17 cellular contexts compared by ENCODE assay signal in genomic region chr2:188495990-188496431, GRCh38.
DNase-seq lines count a peak whose midpoint lies in the region; ATAC-seq, FAIRE-seq and TF ChIP-seq lines count a peak whose summit lies in the region.
"Had no signal": no experiment of that assay in that cellular context is flagged by ENCODE, and none has a peak within 500 bp of the region (broad histone marks: within the 10 kb centered on the region; RNA-seq: fewer than 3 reads in every experiment).

No MANE protein-coding gene starts in this region.

- no peak overlapping the region for H2AK5ac ChIP-seq in mesendoderm (ENCODE audit: low read length)

- H4K8ac ChIP-seq in mesendoderm (ENCODE audit: low read depth, low read length): no peak overlapping the region

- TF ChIP-seq EP300 in K562 (IDR thresholded peaks at IDR 0.05; ENCODE audit: low read length): no peak; the same call in 1 of the 2 replicates

- H3K4me3 Mint-ChIP-seq in endothelial cell (ENCODE audit: unreplicated experiment): no peak overlapping the region
- H3K4me3 Mint-ChIP-seq: effector memory CD8-positive, alpha-beta T cell; memory B cell had no signal

- TF ChIP-seq CTCF in K562 (IDR thresholded peaks at IDR 0.05 in 2 of 3, conservative IDR thresholded peaks at IDR 0.05 in 1 of 3; ENCODE audit: insufficient read depth in 2 of 3, low read depth in 1 of 3, low read length in 3 of 3) (no peak), endothelial cell (IDR thresholded peaks at IDR 0.05; ENCODE audit: unreplicated experiment) (no peak)

- H3K27ac ChIP-seq in K562 (ENCODE audit: extremely low read depth, low read depth, low read length) (no peak overlapping the region), mesendoderm (ENCODE audit: low read depth, low read length) (no peak overlapping the region)
- H3K27ac ChIP-seq: BLaER1 treated with 17β-estradiol and CSF1 and Interleukin-3, amounts not matched to agents 10 nM and 100 nM; parathyroid adenoma had no signal

- H3K27ac Mint-ChIP-seq in endothelial cell (ENCODE audit: unreplicated experiment): no peak overlapping the region
- H3K27ac Mint-ChIP-seq: effector memory CD8-positive, alpha-beta T cell; memory B cell had no signal

- TF ChIP-seq POLR2A in K562 (conservative IDR thresholded peaks at IDR 0.05): no peak

- H3K56ac ChIP-seq in mesendoderm (ENCODE audit: low read length): no peak overlapping the region

- no peak overlapping the region for H3K23ac ChIP-seq in mesendoderm (ENCODE audit: low read length)

- ATAC-seq in K562: no peak
- ATAC-seq: effector memory CD8-positive, alpha-beta T cell had no signal

- no peak overlapping the region for H4K5ac ChIP-seq in mesendoderm (ENCODE audit: low read length)

- no peak overlapping the region for H3K9ac ChIP-seq in K562 (ENCODE audit: insufficient read depth in 1 of 2, low read depth in 2 of 2, low read length in 2 of 2)
- no peak overlapping the region for H3K9ac ChIP-seq in mesendoderm (ENCODE audit: low read length)
- H3K9ac ChIP-seq: BLaER1 treated with 17β-estradiol and CSF1 and Interleukin-3, amounts not matched to agents 10 nM and 100 nM; parathyroid adenoma had no signal

- no peak overlapping the region for H3K4me2 ChIP-seq in K562 (ENCODE audit: insufficient read depth, low read length)
- no peak overlapping the region for H3K4me2 ChIP-seq in mesendoderm (ENCODE audit: low read length)
- H3K4me2 ChIP-seq: BLaER1 treated with 17β-estradiol and CSF1 and Interleukin-3, amounts not matched to agents 10 nM and 100 nM had no signal

- peaks cover 8% of the 10 kb centered on the region for H3K4me1 Mint-ChIP-seq in endothelial cell (ENCODE audit: unreplicated experiment)
- H3K4me1 Mint-ChIP-seq: memory B cell had no signal

- H2AFZ ChIP-seq in K562 (ENCODE audit: low read depth, low read length): no peak overlapping the region
- H2AFZ ChIP-seq: parathyroid adenoma had no signal

- no peak overlapping the region for H2BK120ac ChIP-seq in mesendoderm (ENCODE audit: low read depth, low read length)

- no peaks in the 10 kb centered on the region for H3K9me3 ChIP-seq in K562 (replicated peaks; ENCODE audit: control insufficient read depth, insufficient read depth, low read depth, low read length)
- H3K9me3 ChIP-seq: BLaER1 treated with 17β-estradiol and CSF1 and Interleukin-3, amounts not matched to agents 10 nM and 100 nM had no signal

- no peak for TF ChIP-seq RAD21 in K562 (CRISPR knock-in tag; conservative IDR thresholded peaks at IDR 0.05 in 1 of 2, IDR thresholded peaks at IDR 0.05 in 1 of 2)

- no peaks in the 10 kb centered on the region for H3K9me1 ChIP-seq in K562 (ENCODE audit: control insufficient read depth, insufficient read depth, low read length)

- in situ Hi-C loops in K562 (cut with MboI): no loop called here

- H3K27me3 ChIP-seq in K562 (ENCODE audit: control insufficient read depth in 2 of 2, insufficient read depth in 2 of 2, low read length in 2 of 2): no peaks in the 10 kb centered on the region
- no peaks in the 10 kb centered on the region for H3K27me3 ChIP-seq in mesendoderm (ENCODE audit: insufficient read depth, low read length, poor library complexity)
- H3K27me3 ChIP-seq: BLaER1 treated with 17β-estradiol and CSF1 and Interleukin-3, amounts not matched to agents 10 nM and 100 nM had no signal

- DNase-seq in AG20443 (ENCODE audit: low spot score) (peak; percentile 50), LHCN-M2 (ENCODE audit: low read depth) (peak; percentile 62), K562 (ENCODE audit: extremely low read depth in 1 of 4, low spot score in 3 of 4) (peak in 2 of 4 experiments; percentile 1 to 10), mesendoderm (peak; percentile 93), HPDE6-E6E7 (ENCODE audit: extremely low spot score) (no peak), endothelial cell (ENCODE audit: low spot score) (no peak), NCI-H2196 (lab: John Stamatoyannopoulos, UW; ENCODE audit: unreplicated experiment) (no peak)
- DNase-seq in activated CD4-positive, alpha-beta T cell treated with anti-CD3 and anti-CD28 coated beads, Interleukin-2, amount 50 U/mL, for 1 hour: no peak
- DNase-seq: activated CD4-positive, CD25-positive, alpha-beta regulatory T cell treated with anti-CD3 and anti-CD28 coated beads, Interleukin-2, amount 50 U/mL, for 72 hours; activated T-cell treated with anti-CD3 and anti-CD28 coated beads for 4 hours; anterior cingulate cortex; effector memory CD8-positive, alpha-beta T cell; NCI-H187; NCI-H748 treated with DMSO at 0.1 percent for 48 hours had no signal

- H2BK15ac ChIP-seq in mesendoderm (replicated peaks; ENCODE audit: low read depth): no peak overlapping the region

- BruUV-seq in K562 (replicated peaks; lab: Mats Ljungman, UMichigan): no TSS peak

- no peaks in the 10 kb centered on the region for H3K9me3 Mint-ChIP-seq in endothelial cell (ENCODE audit: unreplicated experiment)
- H3K9me3 Mint-ChIP-seq: memory B cell had no signal

- no peaks in the 10 kb centered on the region for H3K27me3 Mint-ChIP-seq in endothelial cell (ENCODE audit: unreplicated experiment)
- H3K27me3 Mint-ChIP-seq: effector memory CD8-positive, alpha-beta T cell; memory B cell had no signal

- WGBS in K562 (ENCODE audit: insufficient coverage, low coverage, missing lambda C conversion rate): 21% methylated on average over 2 of the region's 2 CpGs
- WGBS in mesendoderm (ENCODE audit: extremely low coverage, insufficient coverage, low lambda C conversion rate): no CpG with 5 or more reads among the region's 2 CpGs

- intact Hi-C loops in K562 (cut with micrococcal nuclease): no loop called here

- H3K79me1 ChIP-seq in mesendoderm (ENCODE audit: low read length): no peaks in the 10 kb centered on the region

- CTCF ChIA-PET in K562 (lab: Yijun Ruan, JAX; ENCODE audit: low intra/inter-chr PET ratio): no interaction called here

- no peak overlapping the region for H3K18ac ChIP-seq in mesendoderm (ENCODE audit: low read length)

- POLR2A ChIA-PET in K562 (lab: Yijun Ruan, JAX): no interaction called here

- no peaks in the 10 kb centered on the region for H4K20me1 ChIP-seq in K562 (replicated peaks; ENCODE audit: control insufficient read depth, insufficient read depth, low read length)
- H4K20me1 ChIP-seq: BLaER1 treated with 17β-estradiol and CSF1 and Interleukin-3, amounts not matched to agents 10 nM and 100 nM had no signal

- H3K4me3 ChIP-seq in K562 (no peak overlapping the region), mesendoderm (ENCODE audit: low read length) (no peak overlapping the region)
- H3K4me3 ChIP-seq: BLaER1 treated with 17β-estradiol and CSF1 and Interleukin-3, amounts not matched to agents 10 nM and 100 nM had no signal

- H3K4ac ChIP-seq in mesendoderm (ENCODE audit: low read depth, low read length): no peak overlapping the region

- H3K79me2 ChIP-seq in K562 (ENCODE audit: control insufficient read depth, insufficient read depth, low read length): no peaks in the 10 kb centered on the region
- H3K79me2 ChIP-seq in mesendoderm (ENCODE audit: control insufficient read depth, insufficient read depth, low read length): no peaks in the 10 kb centered on the region
- H3K79me2 ChIP-seq: parathyroid adenoma had no signal

- FAIRE-seq in K562 (lab: Jason Lieb, UNC): no peak

- H3K36me3 ChIP-seq in K562 (ENCODE audit: control insufficient read depth, insufficient read depth, low read length) (no peaks in the 10 kb centered on the region), mesendoderm (ENCODE audit: control insufficient read depth, insufficient read depth, low read length) (no peaks in the 10 kb centered on the region)
- H3K36me3 ChIP-seq: BLaER1 treated with 17β-estradiol and CSF1 and Interleukin-3, amounts not matched to agents 10 nM and 100 nM had no signal

- H2BK5ac ChIP-seq in mesendoderm (ENCODE audit: low read length): no peak overlapping the region

- no peaks in the 10 kb centered on the region for H3K4me1 ChIP-seq in K562 (replicated peaks in 1 of 2; ENCODE audit: control insufficient read depth in 2 of 2, insufficient read depth in 2 of 2, low read length in 2 of 2)
- H3K4me1 ChIP-seq in mesendoderm (ENCODE audit: control insufficient read depth, low read depth, low read length): peaks cover 7% of the 10 kb centered on the region
- H3K4me1 ChIP-seq: BLaER1 treated with 17β-estradiol and CSF1 and Interleukin-3, amounts not matched to agents 10 nM and 100 nM; parathyroid adenoma had no signal

- no peaks in the 10 kb centered on the region for H3K36me3 Mint-ChIP-seq in endothelial cell (ENCODE audit: low read depth, unreplicated experiment)
- H3K36me3 Mint-ChIP-seq: memory B cell had no signal

TF ChIP-seq in K562, 482 proteins besides CTCF, POLR2A, EP300 and RAD21 (continues in another document):
- TF ChIP-seq ZNF639 (CRISPR knock-in tag; conservative IDR thresholded peaks at IDR 0.05 in 1 of 2, IDR thresholded peaks at IDR 0.05 in 1 of 2) (no peak), ZNF707 (CRISPR knock-in tag; conservative IDR thresholded peaks at IDR 0.05) (no peak), BMI1 (IDR thresholded peaks at IDR 0.05; ENCODE audit: low read length) (no peak), TAF7 (tag; IDR thresholded peaks at IDR 0.05) (no peak), CBFA2T3 (IDR thresholded peaks at IDR 0.05) (peak; percentile 51; the same call in 1 of the 2 replicates), ZNF174 (CRISPR knock-in tag; IDR thresholded peaks at IDR 0.05) (no peak), ZNF445 (CRISPR knock-in tag; IDR thresholded peaks at IDR 0.05; ENCODE audit: low read depth) (no peak), GATAD2A (IDR thresholded peaks at IDR 0.05) (no peak)
- TF ChIP-seq, protein P1, sequence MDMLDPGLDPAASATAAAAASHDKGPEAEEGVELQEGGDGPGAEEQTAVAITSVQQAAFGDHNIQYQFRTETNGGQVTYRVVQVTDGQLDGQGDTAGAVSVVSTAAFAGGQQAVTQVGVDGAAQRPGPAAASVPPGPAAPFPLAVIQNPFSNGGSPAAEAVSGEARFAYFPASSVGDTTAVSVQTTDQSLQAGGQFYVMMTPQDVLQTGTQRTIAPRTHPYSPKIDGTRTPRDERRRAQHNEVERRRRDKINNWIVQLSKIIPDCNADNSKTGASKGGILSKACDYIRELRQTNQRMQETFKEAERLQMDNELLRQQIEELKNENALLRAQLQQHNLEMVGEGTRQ (CRISPR knock-in tag; IDR thresholded peaks at IDR 0.05): no peak

Comparison
In these comparisons a context has a peak if more than half of its experiments do, and no peak if none do; other contexts are left out.
1. DNase-seq: peak in AG20443 (single experiment), LHCN-M2 (single experiment) and mesendoderm (single experiment); none in HPDE6-E6E7 (single experiment), endothelial cell (single experiment), NCI-H2196 (single experiment) and activated CD4-positive, alpha-beta T cell treated with anti-CD3 and anti-CD28 coated beads, Interleukin-2, amount 50 U/mL, for 1 hour (single experiment).